In the genomic region with DNA sequence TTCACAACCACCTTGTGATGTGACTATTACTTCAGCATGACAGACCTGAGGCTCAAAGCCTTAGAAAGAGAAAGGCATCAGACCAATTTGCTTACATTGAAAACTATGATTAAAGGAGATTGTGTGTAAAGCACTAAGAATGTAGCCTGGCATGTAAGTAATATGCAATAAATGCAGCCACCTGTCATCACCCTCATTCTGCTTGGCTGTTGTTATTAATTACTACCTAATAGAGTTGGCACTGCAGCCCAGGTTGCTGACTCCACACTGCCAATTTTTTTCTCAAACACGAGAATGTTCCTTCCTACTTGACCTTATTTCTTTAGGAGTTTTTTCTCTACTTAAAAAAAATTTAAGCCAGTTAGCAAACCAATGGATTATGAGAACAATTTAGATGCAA, we compare ENCODE assay signal across 15 cellular contexts.
DNase-seq lines count a peak whose midpoint lies in the region; ATAC-seq and TF ChIP-seq lines count a peak whose summit lies in the region.
"Had no signal": no experiment of that assay in that cellular context is flagged by ENCODE, and none has a peak within 500 bp of the region (broad histone marks: within the 10 kb centered on the region; RNA-seq: fewer than 3 reads in every experiment).

No MANE protein-coding gene starts in this region.

- no peaks in the 10 kb centered on the region for H3K4me1 Mint-ChIP-seq in T-helper 2 cell treated with Interferon-gamma antibody and Interleukin-4, amounts not matched to agents 5 μg/mL and 100 μg/mL, for 36 hours (ENCODE audit: low read depth)
- H3K4me1 Mint-ChIP-seq in activated naive CD8-positive, alpha-beta T cell treated with anti-CD3 and anti-CD28 coated beads, Interleukin-2, amount 50 U/mL, for 24 hours: no peaks in the 10 kb centered on the region
- H3K4me1 Mint-ChIP-seq: CD4-positive, CD25-positive, alpha-beta regulatory T cell; T-cell had no signal

- H3K36me3 Mint-ChIP-seq in T-helper 2 cell treated with Interferon-gamma antibody and Interleukin-4, amounts not matched to agents 5 μg/mL and 100 μg/mL, for 36 hours (ENCODE audit: low read depth): no peaks in the 10 kb centered on the region
- no peaks in the 10 kb centered on the region for H3K36me3 Mint-ChIP-seq in activated naive CD8-positive, alpha-beta T cell treated with anti-CD3 and anti-CD28 coated beads, Interleukin-2, amount 50 U/mL, for 24 hours (ENCODE audit: low read depth)
- H3K36me3 Mint-ChIP-seq: CD4-positive, CD25-positive, alpha-beta regulatory T cell; T-cell had no signal

- no peak overlapping the region for H3K4me3 ChIP-seq in AG10803 (ENCODE audit: low read length)
- no peak overlapping the region for H3K4me3 ChIP-seq in epithelial cell of esophagus (ENCODE audit: low read length)
- H3K4me3 ChIP-seq: A549 had no signal

- H3K4me3 Mint-ChIP-seq in T-helper 2 cell treated with Interferon-gamma antibody and Interleukin-4, amounts not matched to agents 5 μg/mL and 100 μg/mL, for 36 hours: no peak overlapping the region
- no peak overlapping the region for H3K4me3 Mint-ChIP-seq in activated naive CD8-positive, alpha-beta T cell treated with anti-CD3 and anti-CD28 coated beads, Interleukin-2, amount 50 U/mL, for 24 hours
- H3K4me3 Mint-ChIP-seq: CD4-positive, CD25-positive, alpha-beta regulatory T cell; T-cell had no signal

- ATAC-seq in omental fat pad (ENCODE audit: low FRiP score) (peak; percentile 22), HG02885 (IDR thresholded peaks at IDR 0.05; ENCODE audit: poor library complexity, unreplicated experiment) (no peak)
- ATAC-seq in activated naive CD8-positive, alpha-beta T cell treated with anti-CD3 and anti-CD28 coated beads, Interleukin-2, amount 50 U/mL, for 24 hours: no peak
- ATAC-seq: A549, Panc1, T-cell had no signal

- H3K27me3 Mint-ChIP-seq in T-helper 2 cell treated with Interferon-gamma antibody and Interleukin-4, amounts not matched to agents 5 μg/mL and 100 μg/mL, for 36 hours (ENCODE audit: low read depth): peaks cover 5% of the 10 kb centered on the region
- H3K27me3 Mint-ChIP-seq in activated naive CD8-positive, alpha-beta T cell treated with anti-CD3 and anti-CD28 coated beads, Interleukin-2, amount 50 U/mL, for 24 hours: peaks cover 6% of the 10 kb centered on the region

- TF ChIP-seq CTCF in AG10803 (conservative IDR thresholded peaks at IDR 0.05; ENCODE audit: low read length) (no peak), epithelial cell of esophagus (IDR thresholded peaks at IDR 0.05; ENCODE audit: insufficient read depth, low read depth, low read length, missing control alignments) (no peak), omental fat pad (IDR thresholded peaks at IDR 0.05) (no peak)

- H3K27ac Mint-ChIP-seq in T-helper 2 cell treated with Interferon-gamma antibody and Interleukin-4, amounts not matched to agents 5 μg/mL and 100 μg/mL, for 36 hours: no peak overlapping the region
- no peak overlapping the region for H3K27ac Mint-ChIP-seq in activated naive CD8-positive, alpha-beta T cell treated with anti-CD3 and anti-CD28 coated beads, Interleukin-2, amount 50 U/mL, for 24 hours
- H3K27ac Mint-ChIP-seq: T-cell had no signal

- H3K9me3 Mint-ChIP-seq in T-helper 2 cell treated with Interferon-gamma antibody and Interleukin-4, amounts not matched to agents 5 μg/mL and 100 μg/mL, for 36 hours: no peaks in the 10 kb centered on the region
- H3K9me3 Mint-ChIP-seq in activated naive CD8-positive, alpha-beta T cell treated with anti-CD3 and anti-CD28 coated beads, Interleukin-2, amount 50 U/mL, for 24 hours: no peaks in the 10 kb centered on the region
- H3K9me3 Mint-ChIP-seq: CD4-positive, CD25-positive, alpha-beta regulatory T cell; T-cell had no signal

- peak; percentile 17 for DNase-seq in AG10803 (ENCODE audit: low read depth)
- DNase-seq in NCI-H446 (lab: John Stamatoyannopoulos, UW): peak; percentile 3 to 40
- peak; percentile 4 for DNase-seq in epithelial cell of esophagus (ENCODE audit: low read depth)
- no peak for DNase-seq in omental fat pad (ENCODE audit: low spot score)
- no peak for DNase-seq in T-helper 2 cell treated with Interferon-gamma antibody and Interleukin-4, amounts not matched to agents 5 μg/mL and 100 μg/mL, for 36 hours (ENCODE audit: low spot score)
- DNase-seq in activated naive CD8-positive, alpha-beta T cell treated with anti-CD3 and anti-CD28 coated beads, Interleukin-2, amount 50 U/mL, for 24 hours: no peak
- DNase-seq: CD4-positive, CD25-positive, alpha-beta regulatory T cell; GF-D8; IMR-90; NCI-H187; NK-92 treated with Interleukin-12 subunit alpha and Interleukin-12 subunit beta, amount 100 ng/mL, for 24 hours; T-cell had no signal

Comparison
In these comparisons a context has a peak if more than half of its experiments do, and no peak if none do; other contexts are left out.
1. DNase-seq: peak in AG10803 (single experiment), NCI-H446 (2 of 2) and epithelial cell of esophagus (single experiment); none in omental fat pad (single experiment), T-helper 2 cell treated with Interferon-gamma antibody and Interleukin-4, amounts not matched to agents 5 μg/mL and 100 μg/mL, for 36 hours (single experiment) and activated naive CD8-positive, alpha-beta T cell treated with anti-CD3 and anti-CD28 coated beads, Interleukin-2, amount 50 U/mL, for 24 hours (single experiment).